ENCODE assay signal across 7 cellular contexts in genomic region chr12:64610660-64611429, GRCh38. TPM values are rescaled to one million over a fixed set of nuclear protein-coding genes. Genes with fewer than 3 reads are reported as not detected.
DNase-seq lines count a peak whose midpoint lies in the region; ATAC-seq and TF ChIP-seq lines count a peak whose summit lies in the region.

No MANE protein-coding gene starts in this region.

- ATAC-seq in GM18502 (IDR thresholded peaks at IDR 0.05; ENCODE audit: poor library complexity, unreplicated experiment): peak; percentile 52
- peak; percentile 59 to 62 for ATAC-seq in activated CD4-positive, CD25-positive, alpha-beta regulatory T cell treated with anti-CD3 and anti-CD28 coated beads, Interleukin-2, amount 50 U/mL, for 24 hours

- no peak for TF ChIP-seq POLR2A in lower leg skin (IDR thresholded peaks at IDR 0.05)

- H3K4me3 ChIP-seq in lower leg skin (ENCODE audit: low read depth, poor library complexity, severe bottlenecking): peak overlapping the region; percentile 85

- TF ChIP-seq CTCF in HFFc6 (IDR thresholded peaks at IDR 0.05) (no peak), lower leg skin (IDR thresholded peaks at IDR 0.05) (no peak)

- intact Hi-C loops in lower leg skin (cut with DNase I; ENCODE audit: low total_unique reads): loop anchor here (10.0 kb wide), 1 partner anchor 54 kb away; no protein-coding TSS in a partner anchor

- WGBS in lower leg skin, 2 donors: 0 to 2% methylated on average over 20 to 39 of the region's 63 CpGs

- H3K27ac Mint-ChIP-seq in HFFc6: peak overlapping the region; percentile 81

- H3K27ac ChIP-seq in cingulate gyrus (ENCODE audit: low read depth, low read length): peak overlapping the region; percentile 39

- peaks cover 6% of the 10 kb centered on the region for H3K36me3 Mint-ChIP-seq in HFFc6 (ENCODE audit: low read depth)

- H3K9me3 Mint-ChIP-seq in HFFc6: no peaks in the 10 kb centered on the region

- peak overlapping the region; percentile 97 for H3K4me3 Mint-ChIP-seq in HFFc6

- DNase-seq in HFFc6 (peak; percentile 39), NCI-H1105 (lab: John Stamatoyannopoulos, UW) (peak; percentile 35), lower leg skin (ENCODE audit: low spot score in 2 of 2) (peak; percentile 34 to 92)
- DNase-seq in stimulated activated CD8-positive, alpha-beta memory T cell treated with anti-CD3 and anti-CD28 coated beads, Interleukin-12 subunit alpha, Interleukin-12 subunit beta, amount 100 ng/mL, for 4 hours (ENCODE audit: low read depth): peak; percentile 61

- peaks cover 38% of the 10 kb centered on the region for H3K4me1 Mint-ChIP-seq in HFFc6 (ENCODE audit: low read depth)

- no peaks in the 10 kb centered on the region; the same call in 1 of the 2 replicates for H3K27me3 Mint-ChIP-seq in HFFc6 (ENCODE audit: insufficient read depth)

RNA-seq across cellular contexts. Expression of gene RASSF3, which starts 0.6 kb away (rescaled TPM):
- 10 to 100 TPM; 16.9 to 23.3 (median 20.6) TPM for total RNA-seq in HFFc6 (2021; fragmentation: NEBNext Ultra II Directional; extraction: Animal tissue kit (Norgen Biotek cat#: 25700))
- total RNA-seq in lower leg skin: 10 to 100 TPM in 1 of 4 donors, 1 to 10 TPM in 3; 5.2 to 13.5 (median 7.8) TPM

Comparison
In these comparisons a context has a peak if more than half of its experiments do, and no peak if none do; other contexts are left out.
1. Peak in every context shown above with its lines: DNase-seq, ATAC-seq, H3K4me3 ChIP-seq and H3K27ac ChIP-seq.